8 cellular contexts compared by ENCODE assay signal in the genomic region with DNA sequence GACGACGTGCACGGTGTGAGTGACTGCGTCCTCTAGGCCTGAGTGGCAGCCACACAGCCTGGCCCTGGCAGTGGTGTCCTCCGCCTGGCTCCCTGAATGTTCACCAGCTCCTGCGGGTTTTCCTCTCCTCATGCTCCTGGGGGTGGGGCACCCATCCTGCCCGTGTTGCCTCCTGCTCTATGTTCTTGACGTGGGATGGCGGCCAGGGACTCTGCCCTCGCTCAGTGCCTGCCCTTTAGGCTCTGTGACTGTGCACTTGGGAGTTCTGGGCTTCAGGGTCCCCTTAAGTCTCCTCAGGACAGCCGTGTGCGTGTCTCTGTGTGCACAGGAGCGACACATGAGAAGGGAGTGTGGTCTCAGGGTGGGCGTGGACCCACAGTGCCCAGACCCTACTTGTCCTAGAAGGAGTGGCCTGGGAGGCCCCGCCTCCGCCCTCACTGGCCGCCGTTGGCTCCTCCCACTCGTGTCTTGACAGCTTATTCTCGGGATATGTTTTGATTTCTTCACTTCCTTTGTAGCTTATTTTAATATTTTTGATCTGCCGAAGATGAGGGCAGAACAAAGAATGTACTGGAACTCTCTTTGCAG. TPM values are rescaled to one million over a fixed set of nuclear protein-coding genes. Genes with fewer than 3 reads are reported as not detected.
DNase-seq lines count a peak whose midpoint lies in the region; ATAC-seq and TF ChIP-seq lines count a peak whose summit lies in the region.

No MANE protein-coding gene starts in this region.

- H3K9me3 ChIP-seq in CD4-positive, alpha-beta memory T cell (ENCODE audit: control insufficient read depth in 1 of 2, low read length in 2 of 2), result no peaks in the 10 kb centered on the region
- H3K9me3 ChIP-seq in NT2/D1 (ENCODE audit: insufficient read depth, low read length), result no peaks in the 10 kb centered on the region

- TF ChIP-seq CTCF in fibroblast of mammary gland (conservative IDR thresholded peaks at IDR 0.05; ENCODE audit: control insufficient read depth, insufficient read depth, low read depth, low read length) (no peak), natural killer cell (IDR thresholded peaks at IDR 0.05) (no peak)

- no peaks in the 10 kb centered on the region for H3K27me3 ChIP-seq in CD4-positive, alpha-beta memory T cell (ENCODE audit: insufficient read depth, low read length)
- peaks cover under 1% of the 10 kb centered on the region for H3K27me3 ChIP-seq in NT2/D1 (ENCODE audit: insufficient read depth, insufficient read length)

- H3K9me3 Mint-ChIP-seq in CD4-positive, alpha-beta memory T cell, result peaks cover 0 to 3% (median 0%) of the 10 kb centered on the region in 8 donors
- H3K9me3 Mint-ChIP-seq in natural killer cell, result no peaks in the 10 kb centered on the region

- peak overlapping the region; percentile 90 to 97 for H3K4me3 ChIP-seq in CD4-positive, alpha-beta memory T cell (ENCODE audit: low read length in 2 of 2)
- H3K4me3 ChIP-seq in NT2/D1 (ENCODE audit: insufficient read length, low read depth), result no peak overlapping the region
- peak overlapping the region; percentile 60 for H3K4me3 ChIP-seq in fibroblast of mammary gland (ENCODE audit: control insufficient read depth, low read depth, low read length)

- peaks cover 34 to 64% (median 45%) of the 10 kb centered on the region in 4 donors for H3K4me1 Mint-ChIP-seq in CD4-positive, alpha-beta memory T cell
- H3K4me1 Mint-ChIP-seq in natural killer cell, result peaks cover 55 to 69% of the 10 kb centered on the region in 2 donors

- peaks cover 0 to 46% of the 10 kb centered on the region in 2 donors for H3K36me3 Mint-ChIP-seq in CD4-positive, alpha-beta memory T cell
- H3K36me3 Mint-ChIP-seq in natural killer cell, result no peaks in the 10 kb centered on the region

- peak overlapping the region; percentile 74 for H3K9ac ChIP-seq in NT2/D1 (ENCODE audit: insufficient read length, low read depth)

- DNase-seq in CD4-positive, alpha-beta memory T cell, result peak; percentile 76 to 91 (median 80)
- DNase-seq in NT2/D1 (ENCODE audit: low read depth, low spot score) (no peak), fibroblast of mammary gland (ENCODE audit: low read depth) (peak; percentile 78), natural killer cell (no peak), stromal cell of bone marrow (ENCODE audit: low read depth) (peak; percentile 76), NCI-H226 (no peak)
- peak; percentile 64 for DNase-seq in activated T-helper 1 cell treated with anti-CD3 and anti-CD28 coated beads, Interleukin-2, amount 50 U/mL, for 16 hours (ENCODE audit: low read depth in 1 of 2, low spot score in 1 of 2)

- H3K36me3 ChIP-seq in CD4-positive, alpha-beta memory T cell (ENCODE audit: insufficient read depth, low read length), result no peaks in the 10 kb centered on the region
- H3K36me3 ChIP-seq in NT2/D1 (ENCODE audit: insufficient read depth, insufficient read length, low read length), result peaks cover 46% of the 10 kb centered on the region

- ATAC-seq in natural killer cell (no peak), GM19463 (IDR thresholded peaks at IDR 0.05; ENCODE audit: unreplicated experiment) (no peak)

- intact Hi-C loops in CD4-positive, alpha-beta memory T cell (cut with micrococcal nuclease), result loop anchor here (2.0 kb wide), 3 partner anchors 27 to 79 kb away; no protein-coding TSS in a partner anchor
- intact Hi-C loops in natural killer cell (cut with micrococcal nuclease), result loop anchor here (5.0 kb wide), 1 partner anchor 34 kb away; no protein-coding TSS in a partner anchor

- peaks cover 0 to 4% of the 10 kb centered on the region in 2 donors for H3K27me3 Mint-ChIP-seq in CD4-positive, alpha-beta memory T cell
- no peaks in the 10 kb centered on the region for H3K27me3 Mint-ChIP-seq in natural killer cell (ENCODE audit: low read depth in 2 of 2)

- peak overlapping the region; percentile 84 for H3K27ac ChIP-seq in CD4-positive, alpha-beta memory T cell (ENCODE audit: low read depth, low read length)

- CTCF ChIA-PET in CD4-positive, alpha-beta memory T cell (lab: Charles Lee; ENCODE audit: partially characterized antibody), result interaction anchor here (0.7 to 6.0 kb wide), 6 partner anchors 24 to 84 kb away, joined by 3 to 40 read pairs (median 6); a partner anchor contains a TSS

- peak overlapping the region; percentile 98 to 100 (median 99) for H3K27ac Mint-ChIP-seq in CD4-positive, alpha-beta memory T cell
- peak overlapping the region; percentile 82 to 97 for H3K27ac Mint-ChIP-seq in natural killer cell

- H3K4me1 ChIP-seq in CD4-positive, alpha-beta memory T cell (ENCODE audit: insufficient read depth, low read length), result peaks cover 58% of the 10 kb centered on the region
- peaks cover 25% of the 10 kb centered on the region for H3K4me1 ChIP-seq in NT2/D1 (ENCODE audit: insufficient read depth, insufficient read length)

- POLR2A ChIA-PET in CD4-positive, alpha-beta memory T cell (lab: Charles Lee; ENCODE audit: partially characterized antibody), result interaction anchor here (1.0 to 16.3 kb wide), 21 partner anchors 7 to 354 kb away, joined by 3 to 454 read pairs (median 6); a partner anchor contains a TSS

- peak overlapping the region; percentile 94 to 100 (median 98) for H3K4me3 Mint-ChIP-seq in CD4-positive, alpha-beta memory T cell
- H3K4me3 Mint-ChIP-seq in natural killer cell, result peak overlapping the region; percentile 93

RNA-seq across cellular contexts. Expression of a gene that starts 3.6 kb away (rescaled TPM):
- total RNA-seq in CD4-positive, alpha-beta memory T cell, result 100 to 1,000 TPM in 1 of 2 experiments, 10 to 100 TPM in 1; 96.1 to 104 TPM
- under 1 TPM; 0.08 to 0.86 TPM for polyA plus RNA-seq in CD4-positive, alpha-beta memory T cell
- 100 to 1,000 TPM in 2 of 3 donors, 10 to 100 TPM in 1; 96.9 to 145 (median 140) TPM for total RNA-seq in natural killer cell

RNA-seq across cellular contexts. Expression of a gene that starts 37.2 kb away (rescaled TPM):
- 10 to 100 TPM; 38.4 to 40.8 TPM for total RNA-seq in CD4-positive, alpha-beta memory T cell
- 10 to 100 TPM; 54.2 to 58.9 TPM for polyA plus RNA-seq in CD4-positive, alpha-beta memory T cell
- total RNA-seq in natural killer cell, result 10 to 100 TPM; 40.3 to 53.0 (median 43.3) TPM

Comparison
In these comparisons a context has a peak if more than half of its experiments do, and no peak if none do; other contexts are left out.
1. DNase-seq: peak in CD4-positive, alpha-beta memory T cell (5 of 5), activated T-helper 1 cell treated with anti-CD3 and anti-CD28 coated beads, Interleukin-2, amount 50 U/mL, for 16 hours (2 of 2), fibroblast of mammary gland (single experiment) and stromal cell of bone marrow (single experiment); none in NT2/D1 (single experiment), natural killer cell (single experiment) and NCI-H226 (single experiment).